In the genomic region with DNA sequence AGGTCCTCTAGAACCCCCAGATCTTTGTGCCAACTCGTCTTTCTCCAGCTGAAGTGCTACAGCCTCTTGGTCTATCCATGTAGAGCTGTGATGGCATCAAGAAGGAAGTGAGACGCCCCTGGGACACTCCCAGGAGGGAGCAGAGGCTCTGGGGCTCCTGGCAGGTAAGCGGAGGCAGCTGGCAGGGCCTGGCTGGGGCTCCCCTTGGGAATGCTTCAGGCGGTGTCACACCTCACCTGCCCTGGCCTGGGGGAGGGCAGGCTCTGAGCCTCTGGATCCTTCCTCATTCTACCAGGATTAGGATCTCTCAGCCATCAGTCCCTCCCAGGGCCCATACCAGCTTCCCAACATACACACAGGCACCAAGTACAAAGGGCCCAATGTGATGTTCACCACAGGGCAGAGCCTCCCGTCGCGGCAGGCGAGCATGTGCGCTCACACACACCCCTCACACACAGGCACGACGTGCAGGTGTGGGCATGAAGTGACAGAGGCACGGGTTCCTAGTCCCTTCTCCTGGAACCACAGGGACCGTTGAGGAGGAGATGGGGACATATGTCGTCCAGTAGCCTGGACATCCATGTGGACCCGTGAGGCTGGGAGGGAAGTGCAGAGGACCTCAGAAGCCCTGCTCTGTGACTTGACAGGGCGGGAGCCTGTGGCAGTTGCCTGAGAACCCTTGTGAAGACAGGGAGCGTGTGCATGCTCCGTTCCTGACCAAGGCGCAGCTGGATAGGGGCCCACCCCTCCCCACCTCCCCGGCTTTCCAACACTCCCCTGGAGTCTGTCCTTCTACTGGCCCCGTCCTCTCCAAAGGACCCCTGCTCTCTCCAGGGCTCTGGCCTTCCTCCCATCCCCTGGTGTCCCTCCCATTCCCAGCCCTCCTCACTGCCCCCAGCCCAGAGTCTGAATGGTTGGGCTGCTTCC, we compare ENCODE assay signal across 2 cellular contexts.
TF ChIP-seq lines count a peak whose summit lies in the region.

No MANE protein-coding gene starts in this region.

TF ChIP-seq in HEK293, 187 proteins besides CTCF, POLR2A, EP300 and RAD21 (continued from another document):
- TF ChIP-seq PRDM4 (tag by site-specific recombination; IDR thresholded peaks at IDR 0.05) (no peak), ZSCAN23 (tag by site-specific recombination; IDR thresholded peaks at IDR 0.05) (no peak), ZFP69B (tag by site-specific recombination; IDR thresholded peaks at IDR 0.05) (no peak), ZBTB48 (tag by site-specific recombination; IDR thresholded peaks at IDR 0.05) (peak; percentile 60; the same call in 1 of the 2 replicates), ZIC2 (tag by site-specific recombination; IDR thresholded peaks at IDR 0.05) (no peak)
- TF ChIP-seq, protein P1, sequence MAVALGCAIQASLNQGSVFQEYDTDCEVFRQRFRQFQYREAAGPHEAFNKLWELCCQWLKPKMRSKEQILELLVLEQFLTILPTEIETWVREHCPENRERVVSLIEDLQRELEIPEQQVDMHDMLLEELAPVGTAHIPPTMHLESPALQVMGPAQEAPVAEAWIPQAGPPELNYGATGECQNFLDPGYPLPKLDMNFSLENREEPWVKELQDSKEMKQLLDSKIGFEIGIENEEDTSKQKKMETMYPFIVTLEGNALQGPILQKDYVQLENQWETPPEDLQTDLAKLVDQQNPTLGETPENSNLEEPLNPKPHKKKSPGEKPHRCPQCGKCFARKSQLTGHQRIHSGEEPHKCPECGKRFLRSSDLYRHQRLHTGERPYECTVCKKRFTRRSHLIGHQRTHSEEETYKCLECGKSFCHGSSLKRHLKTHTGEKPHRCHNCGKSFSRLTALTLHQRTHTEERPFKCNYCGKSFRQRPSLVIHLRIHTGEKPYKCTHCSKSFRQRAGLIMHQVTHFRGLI (tag by site-specific recombination; IDR thresholded peaks at IDR 0.05): 0 out of 2 replicates have a peak, but pooled peaks have one; percentile 56
- TF ChIP-seq, protein P2, sequence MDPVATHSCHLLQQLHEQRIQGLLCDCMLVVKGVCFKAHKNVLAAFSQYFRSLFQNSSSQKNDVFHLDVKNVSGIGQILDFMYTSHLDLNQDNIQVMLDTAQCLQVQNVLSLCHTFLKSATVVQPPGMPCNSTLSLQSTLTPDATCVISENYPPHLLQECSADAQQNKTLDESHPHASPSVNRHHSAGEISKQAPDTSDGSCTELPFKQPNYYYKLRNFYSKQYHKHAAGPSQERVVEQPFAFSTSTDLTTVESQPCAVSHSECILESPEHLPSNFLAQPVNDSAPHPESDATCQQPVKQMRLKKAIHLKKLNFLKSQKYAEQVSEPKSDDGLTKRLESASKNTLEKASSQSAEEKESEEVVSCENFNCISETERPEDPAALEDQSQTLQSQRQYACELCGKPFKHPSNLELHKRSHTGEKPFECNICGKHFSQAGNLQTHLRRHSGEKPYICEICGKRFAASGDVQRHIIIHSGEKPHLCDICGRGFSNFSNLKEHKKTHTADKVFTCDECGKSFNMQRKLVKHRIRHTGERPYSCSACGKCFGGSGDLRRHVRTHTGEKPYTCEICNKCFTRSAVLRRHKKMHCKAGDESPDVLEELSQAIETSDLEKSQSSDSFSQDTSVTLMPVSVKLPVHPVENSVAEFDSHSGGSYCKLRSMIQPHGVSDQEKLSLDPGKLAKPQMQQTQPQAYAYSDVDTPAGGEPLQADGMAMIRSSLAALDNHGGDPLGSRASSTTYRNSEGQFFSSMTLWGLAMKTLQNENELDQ (tag by site-specific recombination; IDR thresholded peaks at IDR 0.05; ENCODE audit: low read depth): no peak
TF ChIP-seq in HEK293: peak in this region for 2.

TF ChIP-seq in GM23338, 12 proteins besides CTCF, POLR2A, EP300 and RAD21 (continued from another document):
- TF ChIP-seq ZNF462 (CRISPR knock-in tag; IDR thresholded peaks at IDR 0.05): no peak
- TF ChIP-seq POLR2AphosphoS5 (IDR thresholded peaks at IDR 0.05; ENCODE audit: low read depth): no peak
- no peak for TF ChIP-seq JUNB (IDR thresholded peaks at IDR 0.05; ENCODE audit: unreplicated experiment)
- no peak for TF ChIP-seq STAT1 (IDR thresholded peaks at IDR 0.05; ENCODE audit: unreplicated experiment)
- TF ChIP-seq CREB1 (CRISPR knock-in tag; IDR thresholded peaks at IDR 0.05; ENCODE audit: low read depth): no peak
- no peak for TF ChIP-seq ZNF331 (CRISPR knock-in tag; IDR thresholded peaks at IDR 0.05; ENCODE audit: low read depth)
- no peak for TF ChIP-seq NANOG (IDR thresholded peaks at IDR 0.05; ENCODE audit: borderline replicate concordance)
- TF ChIP-seq ZNF114 (CRISPR knock-in tag; IDR thresholded peaks at IDR 0.05): no peak
- TF ChIP-seq EZH2 (IDR thresholded peaks at IDR 0.05; ENCODE audit: low read depth, unreplicated experiment): no peak
TF ChIP-seq in GM23338: peak in this region for 0.
